12 cellular contexts compared by ENCODE assay signal in genomic region chr5:140568664-140569063, GRCh38. TPM values are rescaled to one million over a fixed set of nuclear protein-coding genes. Genes with fewer than 3 reads are reported as not detected.
DNase-seq lines count a peak whose midpoint lies in the region; ATAC-seq and TF ChIP-seq lines count a peak whose summit lies in the region.
"Had no signal": no experiment of that assay in that cellular context is flagged by ENCODE, and none has a peak within 500 bp of the region (broad histone marks: within the 10 kb centered on the region; RNA-seq: fewer than 3 reads in every experiment).

No MANE protein-coding gene starts in this region.

- peaks cover 5% of the 10 kb centered on the region for H3K36me3 Mint-ChIP-seq in activated naive CD8-positive, alpha-beta T cell

- no peaks in the 10 kb centered on the region for H3K9me3 ChIP-seq in mucosa of rectum (ENCODE audit: control insufficient read depth in 2 of 2, low read length in 2 of 2)
- no peaks in the 10 kb centered on the region for H3K9me3 ChIP-seq in PC-9 (ENCODE audit: insufficient read depth, low read depth)

- H3K36me3 ChIP-seq in mucosa of rectum (ENCODE audit: control insufficient read depth in 2 of 2, insufficient read depth in 2 of 2, low read length in 2 of 2) (peaks cover 22 to 34% of the 10 kb centered on the region in 2 donors), PC-9 (ENCODE audit: low read depth) (no peaks in the 10 kb centered on the region)

- intact Hi-C loops in PC-9 (cut with micrococcal nuclease; ENCODE audit: unreplicated experiment) = no loop called here

- H3K4me1 ChIP-seq in mucosa of rectum (ENCODE audit: control insufficient read depth in 2 of 2, insufficient read depth in 2 of 2, low read length in 2 of 2) (peaks cover 17 to 32% of the 10 kb centered on the region in 2 donors), PC-9 (replicated peaks; ENCODE audit: insufficient read depth) (peaks cover 11% of the 10 kb centered on the region)

- no peaks in the 10 kb centered on the region for H3K27me3 Mint-ChIP-seq in activated naive CD8-positive, alpha-beta T cell

- CTCF ChIA-PET in PC-9 (lab: Charles Lee) = no interaction called here

- H3K27ac Mint-ChIP-seq in activated naive CD8-positive, alpha-beta T cell = peak overlapping the region; percentile 95
- H3K27ac Mint-ChIP-seq: HFFc6 had no signal

- no peaks in the 10 kb centered on the region for H3K27me3 ChIP-seq in mucosa of rectum (ENCODE audit: control insufficient read depth in 2 of 2, insufficient read depth in 2 of 2, low read length in 2 of 2)
- H3K27me3 ChIP-seq in PC-9 (ENCODE audit: insufficient read depth, low read depth) = no peaks in the 10 kb centered on the region

- peak overlapping the region in 1 of 2 donors; percentile 20 for H3K4me3 ChIP-seq in mucosa of rectum (ENCODE audit: low read length in 2 of 2)
- no peak overlapping the region for H3K4me3 ChIP-seq in PC-9

- H3K9me2 ChIP-seq in PC-9 (ENCODE audit: insufficient read depth) = no peaks in the 10 kb centered on the region

- H4K20me1 ChIP-seq in PC-9 (ENCODE audit: insufficient read depth) = no peaks in the 10 kb centered on the region

- no peak for TF ChIP-seq CTCF in PC-9 (conservative IDR thresholded peaks at IDR 0.05)

- peaks cover 53% of the 10 kb centered on the region for H3K4me1 Mint-ChIP-seq in activated naive CD8-positive, alpha-beta T cell (ENCODE audit: low read depth)

- POLR2A ChIA-PET in PC-9 (lab: Charles Lee; ENCODE audit: unreplicated experiment) = interaction anchor here (0.5 kb wide), 1 partner anchor 128 kb away, joined by 3 read pairs; no protein-coding TSS in a partner anchor

- H3K9me3 Mint-ChIP-seq in activated naive CD8-positive, alpha-beta T cell (ENCODE audit: low read depth) = no peaks in the 10 kb centered on the region
- H3K9me3 Mint-ChIP-seq: HFFc6 had no signal

- H3K27ac ChIP-seq in mucosa of rectum (ENCODE audit: low read depth in 2 of 2, low read length in 2 of 2) (peak overlapping the region; percentile 38 to 64), temporal lobe (ENCODE audit: low read depth, low read length) (peak overlapping the region; percentile 34), PC-9 (no peak overlapping the region)

- peak overlapping the region in 1 of 2 donors; percentile 17 for H3K9ac ChIP-seq in mucosa of rectum (ENCODE audit: low read depth in 1 of 2, low read length in 2 of 2)

- ATAC-seq in HG02642 (IDR thresholded peaks at IDR 0.05; ENCODE audit: poor library complexity, unreplicated experiment) (no peak), HG02623 (IDR thresholded peaks at IDR 0.05; ENCODE audit: unreplicated experiment) (no peak)
- ATAC-seq: left colon had no signal

- H2AFZ ChIP-seq in PC-9 = no peak overlapping the region

- H3F3A ChIP-seq in PC-9 (ENCODE audit: insufficient read depth, low read depth) = no peaks in the 10 kb centered on the region

- BruUV-seq in PC-9 (replicated peaks; lab: Mats Ljungman, UMichigan) = no TSS peak

- peak overlapping the region; percentile 23 for H3K4me3 Mint-ChIP-seq in activated naive CD8-positive, alpha-beta T cell
- H3K4me3 Mint-ChIP-seq: HFFc6 had no signal

- DNase-seq in activated CD8-positive, alpha-beta memory T cell treated with anti-CD3 and anti-CD28 coated beads, Interleukin-2, amount 50 U/mL, for 48 hours = peak; percentile 52
- DNase-seq in activated CD8-positive, alpha-beta memory T cell treated with anti-CD3 and anti-CD28 coated beads for 24 hours = no peak
- no peak for DNase-seq in PC-9
- DNase-seq: aorta, HFFc6, left colon, NCI-H146 had no signal

- H3K4me2 ChIP-seq in PC-9 = no peak overlapping the region

- peaks cover 21% of the 10 kb centered on the region for H3K79me2 ChIP-seq in PC-9 (ENCODE audit: low read depth)

RNA-seq across cellular contexts. Expression of gene SLC35A4, which starts 4.0 kb away (rescaled TPM):
- 4.7 TPM for total RNA-seq in temporal lobe
- 44.2 and 66.2 TPM in 2 replicates for total RNA-seq in PC-9 (2021)

RNA-seq across cellular contexts. Expression of gene APBB3, which starts 4.3 kb away (rescaled TPM):
- total RNA-seq in temporal lobe = 26.6 TPM
- 23.4 and 26.0 TPM in 2 replicates for total RNA-seq in PC-9 (2021)

RNA-seq across cellular contexts. Expression of gene SRA1, which starts 11.4 kb away (rescaled TPM):
- total RNA-seq in temporal lobe (14.3 TPM), PC-9 (2021) (30.5 and 36.1 TPM in 2 replicates)

RNA-seq across cellular contexts. Expression of gene EIF4EBP3, which starts 21.2 kb away (rescaled TPM):
- total RNA-seq in temporal lobe (not detected), PC-9 (2021) (4.8 and 5.6 TPM in 2 replicates)
